Comparison of ENCODE assay signal across 19 cellular contexts in the genomic region with DNA sequence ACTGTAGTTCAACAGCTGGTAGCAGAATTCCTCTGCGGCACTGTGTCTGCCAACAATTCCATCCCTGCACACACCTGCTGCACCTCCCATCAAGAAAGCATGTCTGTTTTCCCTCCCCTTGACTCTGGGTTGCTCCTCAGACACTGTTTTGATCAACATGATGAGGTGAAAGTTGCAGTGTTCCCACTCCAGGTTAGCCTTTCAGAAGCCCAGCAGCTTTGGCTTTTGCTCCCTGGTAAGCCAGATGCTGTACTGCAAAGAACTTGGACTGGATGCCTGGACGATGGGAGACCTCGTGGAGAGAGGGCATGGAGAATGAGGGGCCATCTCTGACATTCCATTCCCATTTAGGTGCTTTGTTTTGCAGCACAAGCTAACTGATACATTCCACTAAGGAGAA.
"Had no signal": no experiment of that assay in that cellular context is flagged by ENCODE, and none has a peak within 500 bp of the region (broad histone marks: within the 10 kb centered on the region; RNA-seq: fewer than 3 reads in every experiment).

No MANE protein-coding gene starts in this region.

- ATAC-seq: Right ventricle myocardium inferior, SK-N-SH treated with all-trans-retinoic acid at 6 μM for 48 hours had no signal

- H3K9me3 ChIP-seq: SJCRH30 had no signal

- DNase-seq: KBM-7, MV-4-11, NCI-H1048, NCI-H1105, NCI-H1417, NCI-H1436 treated with DMSO at 0.1 percent for 48 hours, NCI-H1694, NCI-H1930, NCI-H2081, NCI-H2107, NCI-H524, NCI-H526 treated with DMSO at 0.1 percent for 48 hours, NCI-H748 treated with DMSO at 0.1 percent for 48 hours, SHP77 treated with DMSO at 0.1 percent for 48 hours, SJCRH30 had no signal

- H3K4me3 ChIP-seq: SJCRH30 had no signal

- H3K27ac ChIP-seq: HL-60, RWPE1, SJCRH30 had no signal

- H3K4me1 ChIP-seq: SJCRH30 had no signal
